9 cellular contexts compared by ENCODE assay signal in the genomic region with DNA sequence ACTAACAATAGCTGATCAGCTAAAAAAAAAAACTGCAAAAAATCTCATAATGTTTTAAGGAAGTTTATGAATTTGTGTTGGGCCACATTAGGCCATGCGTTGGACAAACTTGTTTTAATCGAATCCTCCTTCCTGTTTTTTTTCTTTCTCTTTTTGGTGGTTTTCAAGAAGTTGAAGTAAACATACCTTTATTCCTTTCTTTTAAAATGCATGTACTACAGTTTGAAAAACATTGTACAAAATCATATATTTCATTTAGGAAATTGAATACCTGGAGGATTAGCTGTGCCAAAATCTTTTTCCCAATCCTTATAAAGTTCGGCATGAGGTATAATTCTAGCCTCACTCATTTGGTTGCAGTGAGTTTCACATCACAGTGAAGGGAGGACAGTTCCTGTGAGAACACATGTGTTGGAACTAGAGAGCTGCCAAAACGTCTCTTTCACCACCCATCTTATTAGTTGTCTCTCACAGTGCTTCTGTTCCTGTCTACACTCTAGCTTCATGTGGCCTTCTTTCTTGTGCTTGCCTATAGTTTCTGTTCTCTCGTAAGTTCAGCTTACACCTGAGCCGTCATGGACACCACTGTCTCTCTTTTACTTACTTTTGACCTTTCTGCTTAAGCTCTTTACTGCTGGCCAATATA. TPM values are rescaled to one million over a fixed set of nuclear protein-coding genes. Genes with fewer than 3 reads are reported as not detected.
DNase-seq lines count a peak whose midpoint lies in the region; ATAC-seq and TF ChIP-seq lines count a peak whose summit lies in the region.
"Had no signal": no experiment of that assay in that cellular context is flagged by ENCODE, and none has a peak within 500 bp of the region (broad histone marks: within the 10 kb centered on the region; RNA-seq: fewer than 3 reads in every experiment).

No MANE protein-coding gene starts in this region.

- H3K36me3 ChIP-seq in SU-DHL-6 (ENCODE audit: low read length) (peaks cover 21% of the 10 kb centered on the region; the same call in 1 of the 2 replicates), upper lobe of right lung (no peaks in the 10 kb centered on the region)

- H2AFZ ChIP-seq in SU-DHL-6 (ENCODE audit: low read depth, low read length, severe bottlenecking): no peak overlapping the region

- no peak overlapping the region for H3K4me3 Mint-ChIP-seq in type B pancreatic cell

- peaks cover 23% of the 10 kb centered on the region for H3K4me1 Mint-ChIP-seq in type B pancreatic cell (ENCODE audit: unreplicated experiment)

- peaks cover 24% of the 10 kb centered on the region for H4K20me1 ChIP-seq in SU-DHL-6 (ENCODE audit: low read depth, low read length)

- peak; percentile 78 for ATAC-seq in GM19438 (IDR thresholded peaks at IDR 0.05; ENCODE audit: low read depth, unreplicated experiment)
- ATAC-seq in HG03378 (IDR thresholded peaks at IDR 0.05; ENCODE audit: unreplicated experiment): peak; percentile 64
- peak; percentile 90 for ATAC-seq in left ventricle myocardium superior
- ATAC-seq in upper lobe of right lung: peak; percentile 69

- H3K4me1 ChIP-seq in upper lobe of right lung: peaks cover 25% of the 10 kb centered on the region

- no peak for TF ChIP-seq CTCF in SU-DHL-6 (IDR thresholded peaks at IDR 0.05; ENCODE audit: insufficient read depth, low read length, poor library complexity, severe bottlenecking)
- TF ChIP-seq CTCF in upper lobe of right lung (IDR thresholded peaks at IDR 0.05): no peak
- no peak for TF ChIP-seq CTCF in type B pancreatic cell (conservative IDR thresholded peaks at IDR 0.05)

- peaks cover 68% of the 10 kb centered on the region for H3K79me2 ChIP-seq in SU-DHL-6 (ENCODE audit: insufficient read depth, low read length)

- intact Hi-C loops in left ventricle myocardium superior (cut with micrococcal nuclease) (no loop called here), upper lobe of right lung (cut with DNase I) (no loop called here)

- H3K9me3 ChIP-seq in SU-DHL-6 (ENCODE audit: insufficient read depth, low read length) (no peaks in the 10 kb centered on the region), upper lobe of right lung (no peaks in the 10 kb centered on the region)

- no peak overlapping the region for H3K27ac Mint-ChIP-seq in type B pancreatic cell

- H3K27me3 ChIP-seq in SU-DHL-6 (ENCODE audit: low read length) (no peaks in the 10 kb centered on the region), upper lobe of right lung (no peaks in the 10 kb centered on the region)

- H3F3A ChIP-seq in SU-DHL-6 (ENCODE audit: insufficient read depth): peaks cover 31% of the 10 kb centered on the region

- DNase-seq in EL (peak; percentile 35), left ventricle myocardium superior (no peak), upper lobe of right lung (no peak), NCI-H2227 treated with DMSO at 0.1 percent for 48 hours (lab: John Stamatoyannopoulos, UW) (no peak), type B pancreatic cell (ENCODE audit: extremely low spot score, unreplicated experiment) (no peak)

- peak overlapping the region; percentile 51 for H3K9ac ChIP-seq in SU-DHL-6 (ENCODE audit: low read length)

- peak overlapping the region; percentile 63 for H3K27ac ChIP-seq in SU-DHL-6 (ENCODE audit: low read depth, low read length)
- peak overlapping the region; percentile 49 for H3K27ac ChIP-seq in upper lobe of right lung
- H3K27ac ChIP-seq: VCaP had no signal

- H3K9me2 ChIP-seq in SU-DHL-6 (replicated peaks; ENCODE audit: insufficient read depth, low read length): no peaks in the 10 kb centered on the region

- H3K4me2 ChIP-seq in SU-DHL-6 (ENCODE audit: low read depth, low read length, poor library complexity, severe bottlenecking): peak overlapping the region; percentile 89

- H3K4me3 ChIP-seq in SU-DHL-6 (ENCODE audit: insufficient read depth, low read length, poor library complexity, severe bottlenecking) (peak overlapping the region; percentile 49), upper lobe of right lung (peak overlapping the region; percentile 5)

- H3K36me3 Mint-ChIP-seq in type B pancreatic cell: peaks cover 13% of the 10 kb centered on the region

- H3K9me3 Mint-ChIP-seq in type B pancreatic cell: peaks cover 4% of the 10 kb centered on the region

- H3K27me3 Mint-ChIP-seq in type B pancreatic cell: no peaks in the 10 kb centered on the region

RNA-seq across cellular contexts. Expression of a gene that starts 37.7 kb away (rescaled TPM):
- 8.6 TPM for total RNA-seq in left ventricle myocardium superior
- 24.6 TPM for total RNA-seq in upper lobe of right lung
- total RNA-seq in type B pancreatic cell (ENCODE audit: low replicate concordance): 11.2 and 15.6 TPM in 2 replicates
